23 cellular contexts compared by ENCODE assay signal in the genomic region with DNA sequence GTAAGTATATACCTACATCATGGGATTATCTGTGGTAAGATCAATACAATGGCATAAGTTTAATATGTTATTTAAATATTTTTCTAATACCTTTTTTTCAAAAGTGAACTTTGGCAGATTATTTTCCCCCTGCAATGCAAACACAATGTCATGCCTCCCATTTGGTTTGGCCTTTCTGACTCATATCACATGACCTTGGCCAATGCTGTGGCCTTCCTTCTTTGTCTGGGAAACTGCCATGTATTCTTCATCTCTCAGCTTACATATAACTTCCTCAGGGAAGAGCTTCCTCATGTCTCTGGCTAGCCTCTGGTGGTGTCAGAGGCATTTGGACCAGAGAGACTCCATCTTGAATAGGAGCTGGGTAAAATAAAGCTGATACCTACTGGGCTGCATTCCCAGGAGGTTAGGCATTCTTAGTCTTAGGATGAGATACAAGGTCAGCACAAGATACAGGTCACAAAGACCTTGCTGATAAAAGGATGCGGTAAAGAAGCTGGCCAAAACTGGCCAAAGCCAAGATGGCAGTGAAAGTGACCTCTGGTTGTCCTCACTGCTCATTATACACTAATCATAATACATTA.
DNase-seq lines count a peak whose midpoint lies in the region; FAIRE-seq and TF ChIP-seq lines count a peak whose summit lies in the region.
"Had no signal": no experiment of that assay in that cellular context is flagged by ENCODE, and none has a peak within 500 bp of the region (broad histone marks: within the 10 kb centered on the region; RNA-seq: fewer than 3 reads in every experiment).

No MANE protein-coding gene starts in this region.

- no peak for FAIRE-seq in H1 (lab: Jason Lieb, UNC)
- FAIRE-seq: A549, HTR-8/SVneo had no signal

- H3K14ac ChIP-seq in H1 (ENCODE audit: insufficient read length), result no peak overlapping the region

- no peak overlapping the region for H3K18ac ChIP-seq in H1 (ENCODE audit: extremely low read depth, low read length)

- H3K27ac ChIP-seq in H1 (ENCODE audit: low read depth, low read length) (no peak overlapping the region), RWPE1 (no peak overlapping the region)
- H3K27ac ChIP-seq: A549; BLaER1 treated with 17β-estradiol and CSF1 and Interleukin-3, amounts not matched to agents 10 nM and 100 nM; SJCRH30 had no signal

- POLR2A ChIA-PET in H1 (lab: Charles Lee; ENCODE audit: partially characterized antibody), result no interaction called here
- POLR2A ChIA-PET in RWPE1 (lab: Yijun Ruan, JAX; ENCODE audit: low non-redundant PET), result no interaction called here

- H3K79me1 ChIP-seq in H1 (ENCODE audit: low read depth, low read length), result no peaks in the 10 kb centered on the region; the same call in 1 of the 2 replicates

- no peaks in the 10 kb centered on the region for H3K23me2 ChIP-seq in H1 (ENCODE audit: low read depth, low read length)

- no peak overlapping the region for H4K8ac ChIP-seq in H1 (ENCODE audit: extremely low read depth, insufficient read depth, low read length)

- no peaks in the 10 kb centered on the region; a peak in 1 of 7 replicates for H3K27me3 ChIP-seq in H1 (replicated peaks in 1 of 4; ENCODE audit: control insufficient read depth in 3 of 4, extremely low read depth in 1 of 4, insufficient read depth in 3 of 4, low read length in 3 of 4)
- H3K27me3 ChIP-seq: BLaER1 treated with 17β-estradiol and CSF1 and Interleukin-3, amounts not matched to agents 10 nM and 100 nM; SJCRH30 had no signal

- no peak for TF ChIP-seq RAD21 in H1 (IDR thresholded peaks at IDR 0.05 in 1 of 2, conservative IDR thresholded peaks at IDR 0.05 in 1 of 2; ENCODE audit: low read depth in 2 of 2, low read length in 2 of 2)

- H4K91ac ChIP-seq in H1 (replicated peaks; ENCODE audit: insufficient read length, low read length), result no peak overlapping the region

- no peak overlapping the region for H4K5ac ChIP-seq in H1 (ENCODE audit: insufficient read length, low read depth, low read length)

- DNase-seq in OCI-M1 (lab: John Stamatoyannopoulos, UW), result peak; percentile 36
- DNase-seq in H1 (ENCODE audit: low read depth in 1 of 2, low spot score in 2 of 2), result no peak
- DNase-seq in foreskin melanocyte, result peak; percentile 24
- peak; percentile 21 for DNase-seq in stromal cell of bone marrow (ENCODE audit: low read depth)
- DNase-seq in RWPE1 (ENCODE audit: low spot score), result no peak
- no peak for DNase-seq in activated effector memory CD4-positive, alpha-beta T cell treated with anti-CD3 and anti-CD28 coated beads, Interleukin-2, amount 50 U/mL, for 16 hours
- no peak for DNase-seq in germinal center (ENCODE audit: low spot score)
- DNase-seq: AML-193; CD4-positive, alpha-beta memory T cell; COR-L47; DMS53; H7; KG1; MM.1S; NCI-H1694; NCI-H2029 treated with DMSO at 0.1 percent for 48 hours; NCI-H2227 treated with DMSO at 0.1 percent for 48 hours; NCI-H510A; NCI-H69; SJCRH30 had no signal

- H2BK20ac ChIP-seq in H1 (ENCODE audit: low read length), result peak overlapping the region; percentile 23; the same call in 1 of the 2 replicates

- WGBS in H1 (ENCODE audit: extremely low coverage in 1 of 2, insufficient coverage in 1 of 2, insufficient read length in 1 of 2, insufficient replicate concordance in 2 of 2, low coverage in 1 of 2, low lambda C conversion rate in 2 of 2, missing lambda C conversion rate in 1 of 2), 2 experiments, result 93% methylated on average over 1 of the region's 1 CpG; no CpG with 5 or more reads in 1 of the 2 experiments

- H3K4me2 ChIP-seq in H1 (ENCODE audit: insufficient read depth in 1 of 2, low read depth in 2 of 2, low read length in 2 of 2), result no peak overlapping the region
- H3K4me2 ChIP-seq: A549; BLaER1 treated with 17β-estradiol and CSF1 and Interleukin-3, amounts not matched to agents 10 nM and 100 nM had no signal

- TF ChIP-seq EP300 in H1 (IDR thresholded peaks at IDR 0.05; ENCODE audit: borderline replicate concordance in 1 of 2, low read depth in 2 of 2, low read length in 2 of 2), result no peak

- no peak overlapping the region for H3K4ac ChIP-seq in H1 (replicated peaks; ENCODE audit: insufficient read length, low read depth, low read length)

- no peak overlapping the region for H2AK5ac ChIP-seq in H1 (ENCODE audit: low read depth, low read length)

- peaks cover 5 to 17% (median 8%) of the 10 kb centered on the region in 4 experiments; a peak in 4 of 7 replicates for H3K4me1 ChIP-seq in H1 (replicated peaks in 1 of 4; ENCODE audit: control insufficient read depth in 3 of 4, insufficient read depth in 4 of 4, low read length in 3 of 4)

- peak overlapping the region; percentile 29; the same call in 1 of the 2 replicates for H2BK12ac ChIP-seq in H1 (ENCODE audit: low read depth, low read length)

- TF ChIP-seq POLR2A in H1 (IDR thresholded peaks at IDR 0.05; ENCODE audit: control extremely low read depth in 1 of 2, low read depth in 2 of 2, low read length in 2 of 2), result no peak

- H3K9ac ChIP-seq in H1 (replicated peaks in 1 of 4; ENCODE audit: extremely low read depth in 1 of 4, low read depth in 3 of 4, low read length in 3 of 4), result no peak overlapping the region
- H3K9ac ChIP-seq: BLaER1 treated with 17β-estradiol and CSF1 and Interleukin-3, amounts not matched to agents 10 nM and 100 nM had no signal

- no peak overlapping the region for H2BK120ac ChIP-seq in H1 (replicated peaks; ENCODE audit: low read depth, low read length)

- no peak overlapping the region for H3K4me3 ChIP-seq in H1 (ENCODE audit: extremely low read depth in 1 of 4, insufficient read depth in 2 of 4, low read depth in 3 of 4, low read length in 4 of 4)
- H3K4me3 ChIP-seq: A549; BLaER1 treated with 17β-estradiol and CSF1 and Interleukin-3, amounts not matched to agents 10 nM and 100 nM; SJCRH30 had no signal

- H3K23ac ChIP-seq in H1 (ENCODE audit: insufficient read length), result no peak overlapping the region

- H2AFZ ChIP-seq in H1 (ENCODE audit: low read length), result no peak overlapping the region

- H3K56ac ChIP-seq in H1 (replicated peaks; ENCODE audit: insufficient read length, low read depth, low read length), result no peak overlapping the region

- no peaks in the 10 kb centered on the region for H3K36me3 ChIP-seq in H1 (ENCODE audit: control insufficient read depth in 2 of 4, insufficient read depth in 4 of 4, low read length in 3 of 4)
- H3K36me3 ChIP-seq: BLaER1 treated with 17β-estradiol and CSF1 and Interleukin-3, amounts not matched to agents 10 nM and 100 nM; SJCRH30 had no signal

- no peak overlapping the region for H2BK5ac ChIP-seq in H1 (ENCODE audit: low read depth, low read length)

- no peaks in the 10 kb centered on the region for H3K79me2 ChIP-seq in H1 (ENCODE audit: control insufficient read depth in 1 of 2, insufficient read depth in 2 of 2, low read length in 2 of 2)

- H4K20me1 ChIP-seq in H1 (replicated peaks in 1 of 2; ENCODE audit: control insufficient read depth in 1 of 2, insufficient read depth in 2 of 2, low read length in 2 of 2), result no peaks in the 10 kb centered on the region
- H4K20me1 ChIP-seq: BLaER1 treated with 17β-estradiol and CSF1 and Interleukin-3, amounts not matched to agents 10 nM and 100 nM had no signal

- no peak overlapping the region for H2BK15ac ChIP-seq in H1 (ENCODE audit: low read length)

- TF ChIP-seq CTCF in H1 (IDR thresholded peaks at IDR 0.05; ENCODE audit: control extremely low read depth in 1 of 3, insufficient read depth in 1 of 3, low read depth in 1 of 3, low read length in 3 of 3) (no peak), RWPE1 (conservative IDR thresholded peaks at IDR 0.05; ENCODE audit: low read depth) (no peak)

- CTCF ChIA-PET in H1 (lab: Charles Lee; ENCODE audit: partially characterized antibody) (interaction anchor here (0.8 kb wide), 1 partner anchor 20 kb away, joined by 3 read pairs; no protein-coding TSS in a partner anchor), RWPE1 (lab: Yijun Ruan, JAX) (interaction anchor here (1.3 kb wide), 1 partner anchor 19 kb away, joined by 3 read pairs; no protein-coding TSS in a partner anchor)

- H3K9me3 ChIP-seq in H1 (ENCODE audit: insufficient read depth in 2 of 2, low read depth in 1 of 2, low read length in 1 of 2), result no peaks in the 10 kb centered on the region; a peak in 1 of 4 replicates
- H3K9me3 ChIP-seq: A549 had no signal

TF ChIP-seq in H1, 55 proteins besides CTCF, POLR2A, EP300 and RAD21:
- TF ChIP-seq BCL11A (IDR thresholded peaks at IDR 0.05; ENCODE audit: low read depth in 2 of 2, low read length in 2 of 2) (no peak), CTBP2 (IDR thresholded peaks at IDR 0.05; ENCODE audit: borderline replicate concordance, insufficient read depth, insufficient read length, low read length) (no peak), SIX5 (IDR thresholded peaks at IDR 0.05; ENCODE audit: low read depth, low read length) (no peak), JUND (IDR thresholded peaks at IDR 0.05; ENCODE audit: low read length) (no peak), GABPA (IDR thresholded peaks at IDR 0.05; ENCODE audit: borderline replicate concordance, insufficient read depth, low read length) (no peak), SIRT6 (IDR thresholded peaks at IDR 0.05; ENCODE audit: low read length) (no peak), GTF2F1 (IDR thresholded peaks at IDR 0.05; ENCODE audit: borderline replicate concordance, low read depth, low read length) (no peak)

Comparison
In these comparisons a context has a peak if more than half of its experiments do, and no peak if none do; other contexts are left out.
1. DNase-seq: peak in OCI-M1 (single experiment), foreskin melanocyte (single experiment) and stromal cell of bone marrow (single experiment); none in H1 (0 of 2), RWPE1 (single experiment), activated effector memory CD4-positive, alpha-beta T cell treated with anti-CD3 and anti-CD28 coated beads, Interleukin-2, amount 50 U/mL, for 16 hours (single experiment) and germinal center (single experiment).